Comparison of ENCODE assay signal across 11 cellular contexts in genomic region chrX:28586291-28586690, GRCh38. TPM values are rescaled to one million over a fixed set of nuclear protein-coding genes. Genes with fewer than 3 reads are reported as not detected.
DNase-seq lines count a peak whose midpoint lies in the region; ATAC-seq and TF ChIP-seq lines count a peak whose summit lies in the region.
"Had no signal": no experiment of that assay in that cellular context is flagged by ENCODE, and none has a peak within 500 bp of the region (broad histone marks: within the 10 kb centered on the region; RNA-seq: fewer than 3 reads in every experiment).

No MANE protein-coding gene starts in this region.

- H3K27me3 ChIP-seq in breast epithelium: peaks cover 0 to 58% of the 10 kb centered on the region in 2 donors
- H3K27me3 ChIP-seq in aorta (ENCODE audit: control insufficient read depth in 1 of 2, insufficient read depth in 2 of 2, low read length in 1 of 2): no peaks in the 10 kb centered on the region

- no peaks in the 10 kb centered on the region for H3K9me3 ChIP-seq in breast epithelium
- H3K9me3 ChIP-seq in mucosa of descending colon: no peaks in the 10 kb centered on the region
- no peaks in the 10 kb centered on the region for H3K9me3 ChIP-seq in aorta (ENCODE audit: control insufficient read depth, low read length)

- H3K36me3 ChIP-seq in breast epithelium (no peaks in the 10 kb centered on the region), mucosa of descending colon (ENCODE audit: low read depth) (no peaks in the 10 kb centered on the region), aorta (ENCODE audit: control insufficient read depth in 1 of 2, insufficient read depth in 2 of 2, low read length in 1 of 2) (no peaks in the 10 kb centered on the region)

- no peaks in the 10 kb centered on the region for H3K4me1 Mint-ChIP-seq in MCF 10A (ENCODE audit: insufficient read depth, unreplicated experiment)
- no peaks in the 10 kb centered on the region for H3K4me1 Mint-ChIP-seq in stimulated activated memory B cell treated with anti-CD40 and anti-IgM and Interleukin-4, amounts not matched to agents 10 μg/mL and 1 μg/mL and 100 μg/mL, for 72 hours

- no TSS peak for BruUV-seq in MCF 10A (replicated peaks; lab: Mats Ljungman, UMichigan)

- H3K27ac Mint-ChIP-seq in MCF 10A (ENCODE audit: low read depth, unreplicated experiment): no peak overlapping the region
- H3K27ac Mint-ChIP-seq in stimulated activated memory B cell treated with anti-CD40 and anti-IgM and Interleukin-4, amounts not matched to agents 10 μg/mL and 1 μg/mL and 100 μg/mL, for 72 hours: no peak overlapping the region

- H3K9me3 Mint-ChIP-seq in MCF 10A (ENCODE audit: unreplicated experiment): no peaks in the 10 kb centered on the region
- H3K9me3 Mint-ChIP-seq in stimulated activated memory B cell treated with anti-CD40 and anti-IgM and Interleukin-4, amounts not matched to agents 10 μg/mL and 1 μg/mL and 100 μg/mL, for 72 hours: no peaks in the 10 kb centered on the region

- POLR2A ChIA-PET in MCF 10A (lab: Yijun Ruan, JAX): no interaction called here

- H3K27me3 Mint-ChIP-seq in MCF 10A (ENCODE audit: insufficient read depth, unreplicated experiment): no peaks in the 10 kb centered on the region
- H3K27me3 Mint-ChIP-seq in stimulated activated memory B cell treated with anti-CD40 and anti-IgM and Interleukin-4, amounts not matched to agents 10 μg/mL and 1 μg/mL and 100 μg/mL, for 72 hours: no peaks in the 10 kb centered on the region

- ATAC-seq in mucosa of descending colon (peak; percentile 17), aorta (ENCODE audit: low FRiP score) (no peak), HG02623 (IDR thresholded peaks at IDR 0.05; ENCODE audit: unreplicated experiment) (no peak)
- no peak for ATAC-seq in stimulated activated memory B cell treated with anti-CD40 and anti-IgM and Interleukin-4, amounts not matched to agents 10 μg/mL and 1 μg/mL and 100 μg/mL, for 72 hours

- H3K4me1 ChIP-seq in breast epithelium: no peaks in the 10 kb centered on the region
- no peaks in the 10 kb centered on the region for H3K4me1 ChIP-seq in mucosa of descending colon (ENCODE audit: low read depth)
- no peaks in the 10 kb centered on the region for H3K4me1 ChIP-seq in aorta (ENCODE audit: control insufficient read depth in 1 of 2, insufficient read depth in 2 of 2, low read length in 2 of 2)

- H3K4me3 ChIP-seq in breast epithelium (peak overlapping the region; percentile 17 to 53 (median 37)), fibroblast of pulmonary artery (replicated peaks; ENCODE audit: low read depth, low read length) (peak overlapping the region; percentile 65), mucosa of descending colon (no peak overlapping the region), aorta (ENCODE audit: low read length in 2 of 2) (peak overlapping the region; percentile 40 to 69)

- H3K27ac ChIP-seq in breast epithelium (no peak overlapping the region), aorta (ENCODE audit: low read depth in 1 of 2, low read length in 2 of 2) (no peak overlapping the region)
- H3K27ac ChIP-seq: skin epidermis had no signal

- H3K36me3 Mint-ChIP-seq in MCF 10A (ENCODE audit: insufficient read depth, unreplicated experiment): no peaks in the 10 kb centered on the region
- no peaks in the 10 kb centered on the region for H3K36me3 Mint-ChIP-seq in stimulated activated memory B cell treated with anti-CD40 and anti-IgM and Interleukin-4, amounts not matched to agents 10 μg/mL and 1 μg/mL and 100 μg/mL, for 72 hours

- intact Hi-C loops in breast epithelium (cut with DNase I; ENCODE audit: low total_unique reads) (no loop called here), MCF 10A (cut with micrococcal nuclease) (loop anchor here (5.0 kb wide), 1 partner anchor 1316 kb away; no protein-coding TSS in a partner anchor), mucosa of descending colon (cut with DNase I, micrococcal nuclease) (no loop called here), aorta (cut with DNase I) (no loop called here)

- TF ChIP-seq POLR2A in breast epithelium (IDR thresholded peaks at IDR 0.05): no peak

- no peak for DNase-seq in breast epithelium (ENCODE audit: low spot score in 2 of 2)
- DNase-seq in MCF 10A (ENCODE audit: unreplicated experiment): no peak
- peak; percentile 59 for DNase-seq in fibroblast of pulmonary artery (ENCODE audit: low read depth)
- DNase-seq in mucosa of descending colon: no peak
- DNase-seq in aorta: no peak
- DNase-seq in stimulated activated CD4-positive, alpha-beta T cell treated with anti-CD3 and anti-CD28 coated beads, Interleukin-1b, Interleukin-23, amount 100 ng/mL, for 48 hours: no peak
- DNase-seq: activated T-cell treated with anti-CD3 and anti-CD28 coated beads for 4 hours, NCI-H1930 had no signal

- TF ChIP-seq CTCF in breast epithelium (IDR thresholded peaks at IDR 0.05): no peak
- TF ChIP-seq CTCF in MCF 10A (IDR thresholded peaks at IDR 0.05; ENCODE audit: unreplicated experiment): no peak
- no peak for TF ChIP-seq CTCF in fibroblast of pulmonary artery (IDR thresholded peaks at IDR 0.05; ENCODE audit: low read length, missing control alignments)
- TF ChIP-seq CTCF in mucosa of descending colon (IDR thresholded peaks at IDR 0.05): no peak

- 4 to 13% methylated on average over 9 of the region's 9 CpGs for WGBS in aorta, 2 donors

- CTCF ChIA-PET in MCF 10A (lab: Yijun Ruan, JAX): no interaction called here

- H3K4me3 Mint-ChIP-seq in MCF 10A (ENCODE audit: unreplicated experiment): no peak overlapping the region
- no peak overlapping the region for H3K4me3 Mint-ChIP-seq in stimulated activated memory B cell treated with anti-CD40 and anti-IgM and Interleukin-4, amounts not matched to agents 10 μg/mL and 1 μg/mL and 100 μg/mL, for 72 hours

RNA-seq across cellular contexts. Expression of gene IL1RAPL1, which starts 1.0 kb away (rescaled TPM):
- total RNA-seq in breast epithelium (under 1 TPM in 2 of 3 donors, not detected in 1; 0.16 to 0.44 TPM), MCF 10A (2022) (not detected in 2 replicates), mucosa of descending colon (under 1 TPM in 2 of 3 donors, not detected in 1; 0.34 to 0.79 TPM), aorta (under 1 TPM; 0.24 to 0.26 TPM)
- not detected for polyA plus RNA-seq in aorta
